In genomic region chr4:140630246-140630645, GRCh38 we compare ENCODE assay signal across 28 cellular contexts.
"Had no signal": no experiment of that assay in that cellular context is flagged by ENCODE, and none has a peak within 500 bp of the region (broad histone marks: within the 10 kb centered on the region; RNA-seq: fewer than 3 reads in every experiment).

No MANE protein-coding gene starts in this region.

- H3K4me3 Mint-ChIP-seq: activated CD4-positive, alpha-beta memory T cell treated with anti-CD3 and anti-CD28 coated beads for 36 hours; activated CD4-positive, alpha-beta T cell treated with anti-CD3 and anti-CD28 coated beads for 36 hours; activated CD4-positive, alpha-beta T cell treated with anti-CD3 and anti-CD28 coated beads, Interleukin-2, amount 10 ng/mL, durations not matched to agents 24 days and 14 days; activated naive CD4-positive, alpha-beta T cell treated with anti-CD3 and anti-CD28 coated beads, Interleukin-2, amount 10 ng/mL, durations not matched to agents 7 days and 5 days; activated naive CD8-positive, alpha-beta T cell treated with anti-CD3 and anti-CD28 coated beads, Interleukin-2, amount 10 ng/mL, durations not matched to agents 7 days and 5 days; activated T-cell treated with anti-CD3 and anti-CD28 coated beads, Interleukin-2, amount 50 U/mL, for 24 hours; activated T-cell treated with anti-CD3 and anti-CD28 coated beads, Interleukin-2, amount 50 U/mL, for 72 hours; T-helper 17 cell; T-helper 2 cell treated with Interferon-gamma antibody and Interleukin-4, amounts not matched to agents 5 μg/mL and 100 μg/mL, for 36 hours had no signal

- H3K27me3 Mint-ChIP-seq: activated CD4-positive, alpha-beta memory T cell treated with anti-CD3 and anti-CD28 coated beads for 36 hours; activated CD4-positive, alpha-beta T cell treated with anti-CD3 and anti-CD28 coated beads for 36 hours; activated naive CD4-positive, alpha-beta T cell treated with anti-CD3 and anti-CD28 coated beads, Interleukin-2, amount 10 ng/mL, durations not matched to agents 7 days and 5 days had no signal

- H3K36me3 Mint-ChIP-seq: activated CD4-positive, alpha-beta memory T cell treated with anti-CD3 and anti-CD28 coated beads for 36 hours; activated naive CD4-positive, alpha-beta T cell treated with anti-CD3 and anti-CD28 coated beads, Interleukin-2, amount 10 ng/mL, durations not matched to agents 7 days and 5 days; activated naive CD4-positive, alpha-beta T cell treated with anti-CD3 and anti-CD28 coated beads, Interleukin-2, amount 50 U/mL, for 72 hours; activated naive CD8-positive, alpha-beta T cell treated with anti-CD3 and anti-CD28 coated beads, Interleukin-2, amount 10 ng/mL, durations not matched to agents 7 days and 5 days had no signal

- H3K9me3 ChIP-seq: body of pancreas had no signal

- H3K9me3 Mint-ChIP-seq: activated CD4-positive, alpha-beta memory T cell treated with anti-CD3 and anti-CD28 coated beads for 36 hours; activated CD4-positive, alpha-beta T cell treated with anti-CD3 and anti-CD28 coated beads, Interleukin-2, amount 10 ng/mL, durations not matched to agents 24 days and 14 days; activated naive CD4-positive, alpha-beta T cell treated with anti-CD3 and anti-CD28 coated beads, Interleukin-2, amount 10 ng/mL, durations not matched to agents 7 days and 5 days; activated naive CD4-positive, alpha-beta T cell treated with anti-CD3 and anti-CD28 coated beads, Interleukin-2, amount 50 U/mL, for 72 hours; activated naive CD8-positive, alpha-beta T cell treated with anti-CD3 and anti-CD28 coated beads, Interleukin-2, amount 10 ng/mL, durations not matched to agents 7 days and 5 days; activated T-cell treated with anti-CD3 and anti-CD28 coated beads, Interleukin-2, amount 50 U/mL, for 24 hours; activated T-cell treated with anti-CD3 and anti-CD28 coated beads, Interleukin-2, amount 50 U/mL, for 72 hours; T-helper 2 cell treated with Interferon-gamma antibody and Interleukin-4, amounts not matched to agents 5 μg/mL and 100 μg/mL, for 36 hours had no signal

- H3K4me1 Mint-ChIP-seq: activated CD4-positive, alpha-beta T cell treated with anti-CD3 and anti-CD28 coated beads for 36 hours; activated CD4-positive, alpha-beta T cell treated with anti-CD3 and anti-CD28 coated beads, Interleukin-2, amount 10 ng/mL, durations not matched to agents 24 days and 14 days; activated naive CD4-positive, alpha-beta T cell treated with anti-CD3 and anti-CD28 coated beads, Interleukin-2, amount 10 ng/mL, durations not matched to agents 7 days and 5 days; activated naive CD8-positive, alpha-beta T cell treated with anti-CD3 and anti-CD28 coated beads, Interleukin-2, amount 10 ng/mL, durations not matched to agents 7 days and 5 days had no signal

- FAIRE-seq: colon, frontal cortex had no signal

- H3K27ac Mint-ChIP-seq: activated CD4-positive, alpha-beta memory T cell treated with anti-CD3 and anti-CD28 coated beads for 36 hours; activated CD4-positive, alpha-beta T cell treated with anti-CD3 and anti-CD28 coated beads for 36 hours; activated CD4-positive, alpha-beta T cell treated with anti-CD3 and anti-CD28 coated beads, Interleukin-2, amount 10 ng/mL, durations not matched to agents 24 days and 14 days; activated naive CD4-positive, alpha-beta T cell treated with anti-CD3 and anti-CD28 coated beads, Interleukin-2, amount 10 ng/mL, durations not matched to agents 7 days and 5 days; activated naive CD4-positive, alpha-beta T cell treated with anti-CD3 and anti-CD28 coated beads, Interleukin-2, amount 50 U/mL, for 72 hours; activated naive CD8-positive, alpha-beta T cell treated with anti-CD3 and anti-CD28 coated beads, Interleukin-2, amount 10 ng/mL, durations not matched to agents 7 days and 5 days; activated T-cell treated with anti-CD3 and anti-CD28 coated beads, Interleukin-2, amount 50 U/mL, for 24 hours; activated T-cell treated with anti-CD3 and anti-CD28 coated beads, Interleukin-2, amount 50 U/mL, for 72 hours; T-helper 17 cell; T-helper 2 cell treated with Interferon-gamma antibody and Interleukin-4, amounts not matched to agents 5 μg/mL and 100 μg/mL, for 36 hours had no signal

- H3K4me3 ChIP-seq: body of pancreas had no signal

- H3K36me3 ChIP-seq: WERI-Rb-1 had no signal

- H3K27ac ChIP-seq: body of pancreas, WERI-Rb-1 had no signal

- H3K27me3 ChIP-seq: body of pancreas had no signal

- ATAC-seq: activated CD4-positive, alpha-beta T cell treated with anti-CD3 and anti-CD28 coated beads for 36 hours; activated naive CD4-positive, alpha-beta T cell treated with anti-CD3 and anti-CD28 coated beads, Interleukin-2, amount 50 U/mL, for 72 hours; activated T-cell treated with anti-CD3 and anti-CD28 coated beads, Interleukin-2, amount 50 U/mL, for 72 hours; body of pancreas; esophagus mucosa; T-helper 17 cell had no signal

- DNase-seq: activated CD4-positive, alpha-beta memory T cell treated with anti-CD3 and anti-CD28 coated beads for 36 hours; activated CD4-positive, alpha-beta T cell treated with anti-CD3 and anti-CD28 coated beads for 36 hours; activated CD4-positive, alpha-beta T cell treated with anti-CD3 and anti-CD28 coated beads, Interleukin-2, amount 10 ng/mL, durations not matched to agents 24 days and 14 days; activated CD4-positive, CD25-positive, alpha-beta regulatory T cell; activated CD4-positive, CD25-positive, alpha-beta regulatory T cell treated with anti-CD3 and anti-CD28 coated beads, Interleukin-2, amount 50 U/mL, for 72 hours; activated CD8-positive, alpha-beta memory T cell treated with anti-CD3 and anti-CD28 coated beads, Interleukin-2, amount 50 U/mL, for 48 hours; activated gamma-delta T cell; activated naive CD4-positive, alpha-beta T cell; activated naive CD4-positive, alpha-beta T cell treated with anti-CD3 and anti-CD28 coated beads, Interleukin-2, amount 10 ng/mL, durations not matched to agents 7 days and 5 days; activated naive CD8-positive, alpha-beta T cell treated with anti-CD3 and anti-CD28 coated beads, Interleukin-2, amount 10 ng/mL, durations not matched to agents 7 days and 5 days; activated T-cell treated with anti-CD3 and anti-CD28 coated beads for 4 hours; activated T-cell treated with anti-CD3 and anti-CD28 coated beads, Interleukin-2, amount 50 U/mL, for 24 hours; activated T-cell treated with anti-CD3 and anti-CD28 coated beads, Interleukin-2, amount 50 U/mL, for 72 hours; body of pancreas; caudate nucleus; cortex of kidney; effector CD8-positive, alpha-beta T cell; foreskin fibroblast; head of caudate nucleus; T-helper 1 cell; T-helper 17 cell; T1000; WERI-Rb-1 had no signal
